In genomic region chr1:61049850-61050540, GRCh38 we compare ENCODE assay signal across 8 cellular contexts. TPM values are rescaled to one million over a fixed set of nuclear protein-coding genes. Genes with fewer than 3 reads are reported as not detected.
DNase-seq lines count a peak whose midpoint lies in the region; ATAC-seq and TF ChIP-seq lines count a peak whose summit lies in the region.

No MANE protein-coding gene starts in this region.

- H2BK120ac ChIP-seq in neuronal stem cell (ENCODE audit: low read depth, low read length), result no peak overlapping the region

- TF ChIP-seq CTCF in Loucy (conservative IDR thresholded peaks at IDR 0.05; ENCODE audit: low read length) (peak; percentile 86), gastroesophageal sphincter (IDR thresholded peaks at IDR 0.05) (peak; percentile 96 to 98 (median 97))

- H3K4me1 ChIP-seq in Loucy (ENCODE audit: insufficient read depth, low read length, poor library complexity, severe bottlenecking), result peaks cover 44% of the 10 kb centered on the region
- peaks cover 8% of the 10 kb centered on the region for H3K4me1 ChIP-seq in SJSA1 (replicated peaks)
- H3K4me1 ChIP-seq in gastroesophageal sphincter, result peaks cover 4 to 50% (median 5%) of the 10 kb centered on the region in 3 donors
- H3K4me1 ChIP-seq in neuronal stem cell (ENCODE audit: control insufficient read depth in 2 of 2, insufficient read depth in 1 of 2, low read depth in 1 of 2, low read length in 2 of 2), result peaks cover 0 to 4% of the 10 kb centered on the region in 2 donors

- H3K36me3 ChIP-seq in Loucy (ENCODE audit: insufficient read depth, low read length) (no peaks in the 10 kb centered on the region), SJSA1 (no peaks in the 10 kb centered on the region), gastroesophageal sphincter (no peaks in the 10 kb centered on the region), neuronal stem cell (replicated peaks in 1 of 2; ENCODE audit: control insufficient read depth in 2 of 2, insufficient read depth in 2 of 2, low read length in 2 of 2) (no peaks in the 10 kb centered on the region)

- H4K91ac ChIP-seq in neuronal stem cell (ENCODE audit: low read depth, low read length, poor library complexity), result no peak overlapping the region

- peak overlapping the region; percentile 40 for H2BK15ac ChIP-seq in neuronal stem cell (ENCODE audit: low read length)

- H2AFZ ChIP-seq in Loucy (ENCODE audit: low read length) (peak overlapping the region; percentile 90), neuronal stem cell (ENCODE audit: low read length) (peak overlapping the region; percentile 95)

- no peak for TF ChIP-seq EP300 in gastroesophageal sphincter (IDR thresholded peaks at IDR 0.05)

- H3K27ac ChIP-seq in SJSA1 (no peak overlapping the region), gastroesophageal sphincter (peak overlapping the region; percentile 93 to 99 (median 98)), neuronal stem cell (replicated peaks; ENCODE audit: low read length) (peak overlapping the region; percentile 60)

- DNase-seq in DMS114 treated with DMSO at 0.1 percent for 48 hours (lab: John Stamatoyannopoulos, UW; ENCODE audit: unreplicated experiment), result peak; percentile 74
- DNase-seq in SJSA1 (ENCODE audit: low read depth in 1 of 2, low spot score in 2 of 2), result peak; percentile 68 to 81
- peak; percentile 93 for DNase-seq in activated naive CD4-positive, alpha-beta T cell treated with Interleukin-2 at 50 U/mL for 16 hours
- DNase-seq in neuronal stem cell (ENCODE audit: low spot score), result peak; percentile 92
- DNase-seq in stromal cell of bone marrow (ENCODE audit: low read depth), result peak; percentile 69

- no peaks in the 10 kb centered on the region for H4K20me1 ChIP-seq in Loucy (ENCODE audit: insufficient read depth, low read length, poor library complexity, severe bottlenecking)

- H3K27me3 ChIP-seq in Loucy (ENCODE audit: insufficient read depth, low read length, poor library complexity, severe bottlenecking), result no peaks in the 10 kb centered on the region
- H3K27me3 ChIP-seq in SJSA1 (replicated peaks), result peaks cover 19% of the 10 kb centered on the region
- H3K27me3 ChIP-seq in gastroesophageal sphincter, result no peaks in the 10 kb centered on the region
- H3K27me3 ChIP-seq in neuronal stem cell (ENCODE audit: control insufficient read depth in 3 of 3, insufficient read depth in 3 of 3, low read depth in 1 of 3, low read length in 3 of 3), result peaks cover 19 to 54% (median 42%) of the 10 kb centered on the region in 3 experiments

- no peaks in the 10 kb centered on the region for H3K79me1 ChIP-seq in neuronal stem cell (ENCODE audit: low read depth, low read length)

- ATAC-seq in GM21825 (IDR thresholded peaks at IDR 0.05; ENCODE audit: unreplicated experiment), result peak; percentile 77
- ATAC-seq in gastroesophageal sphincter, result peak; percentile 82

- H3K4me2 ChIP-seq in Loucy (ENCODE audit: low read depth, low read length, poor library complexity, severe bottlenecking) (peak overlapping the region; percentile 81), neuronal stem cell (ENCODE audit: insufficient read depth, low read length, poor library complexity, severe bottlenecking) (peak overlapping the region; percentile 91)

- H2AK5ac ChIP-seq in neuronal stem cell (ENCODE audit: low read depth, low read length), result no peak overlapping the region

- H3K9ac ChIP-seq in Loucy (ENCODE audit: low read depth, low read length, poor library complexity, severe bottlenecking) (peak overlapping the region; percentile 77), neuronal stem cell (ENCODE audit: low read depth, low read length, poor library complexity) (peak overlapping the region; percentile 30)

- no peaks in the 10 kb centered on the region for H3K79me2 ChIP-seq in Loucy (ENCODE audit: insufficient read depth, low read length)

- peak overlapping the region; percentile 71 for H2BK5ac ChIP-seq in neuronal stem cell (ENCODE audit: low read length)

- H3K23ac ChIP-seq in neuronal stem cell (ENCODE audit: low read depth, low read length, poor library complexity), result peak overlapping the region; percentile 52

- TF ChIP-seq POLR2A in gastroesophageal sphincter (IDR thresholded peaks at IDR 0.05), result peak; percentile 47 to 48

- H3K9me3 ChIP-seq in Loucy (ENCODE audit: insufficient read depth, low read depth, low read length) (no peaks in the 10 kb centered on the region), SJSA1 (replicated peaks) (no peaks in the 10 kb centered on the region), gastroesophageal sphincter (no peaks in the 10 kb centered on the region), neuronal stem cell (replicated peaks in 1 of 2; ENCODE audit: control insufficient read depth in 2 of 2, insufficient read depth in 1 of 2, low read depth in 1 of 2, low read length in 2 of 2) (no peaks in the 10 kb centered on the region)

- H3K4me3 ChIP-seq in Loucy (ENCODE audit: low read length, poor library complexity, severe bottlenecking), result peak overlapping the region; percentile 76
- peak overlapping the region; percentile 42 for H3K4me3 ChIP-seq in SJSA1
- peak overlapping the region; percentile 87 to 94 for H3K4me3 ChIP-seq in gastroesophageal sphincter
- H3K4me3 ChIP-seq in neuronal stem cell (ENCODE audit: low read length in 2 of 2), result peak overlapping the region; percentile 33 to 83

- WGBS in gastroesophageal sphincter (ENCODE audit: low coverage in 1 of 2), 2 donors, result 0% methylated on average over 3 of the region's 48 CpGs; no CpG with 5 or more reads in 1 of the 2 donors
- WGBS in neuronal stem cell (ENCODE audit: extremely low coverage in 2 of 2, insufficient read length in 2 of 2, insufficient replicate concordance in 1 of 2), 2 donors, result no CpG with 5 or more reads among the region's 48 CpGs

- no peak overlapping the region for H2BK12ac ChIP-seq in neuronal stem cell (ENCODE audit: low read length)

- H3K14ac ChIP-seq in neuronal stem cell (ENCODE audit: low read length), result no peak overlapping the region

- no peaks in the 10 kb centered on the region for H3K9me2 ChIP-seq in Loucy (replicated peaks; ENCODE audit: low read depth, low read length)

- no peak overlapping the region for H4K8ac ChIP-seq in neuronal stem cell (ENCODE audit: low read depth, low read length)

- H3F3A ChIP-seq in Loucy (ENCODE audit: low read depth), result peaks cover 12% of the 10 kb centered on the region; the same call in 1 of the 2 replicates

- H3K18ac ChIP-seq in neuronal stem cell (ENCODE audit: low read length), result peak overlapping the region; percentile 93

- H3K4ac ChIP-seq in neuronal stem cell (ENCODE audit: low read length), result no peak overlapping the region

RNA-seq across cellular contexts. Expression of gene NFIA, which starts 32.4 kb away (rescaled TPM):
- 0.74 and 0.81 TPM in 2 replicates for total RNA-seq in SJSA1 (2014; rRNA removed; shearing (Covaris generic))
- total RNA-seq in gastroesophageal sphincter, result 100 to 1,000 TPM; 123 to 205 (median 149) TPM
- 0.24 TPM for polyA plus RNA-seq in neuronal stem cell (2013, experiment 1 of 2)
- polyA plus RNA-seq in neuronal stem cell (2013, experiment 2 of 2), result 0.30 TPM

Comparison
In these comparisons a context has a peak if more than half of its experiments do, and no peak if none do; other contexts are left out.
1. RNA of gene NFIA, which starts 32.4 kb away (total RNA-seq): 123 to 205 TPM in gastroesophageal sphincter; 0.74 to 0.81 TPM in SJSA1; every median in the first group is over 10 times any median in the second.
2. Peak in every context shown above with its lines, with median percentiles within 50 percentile points of each other: DNase-seq and H3K4me3 ChIP-seq.